13 cellular contexts compared by ENCODE assay signal in the genomic region with DNA sequence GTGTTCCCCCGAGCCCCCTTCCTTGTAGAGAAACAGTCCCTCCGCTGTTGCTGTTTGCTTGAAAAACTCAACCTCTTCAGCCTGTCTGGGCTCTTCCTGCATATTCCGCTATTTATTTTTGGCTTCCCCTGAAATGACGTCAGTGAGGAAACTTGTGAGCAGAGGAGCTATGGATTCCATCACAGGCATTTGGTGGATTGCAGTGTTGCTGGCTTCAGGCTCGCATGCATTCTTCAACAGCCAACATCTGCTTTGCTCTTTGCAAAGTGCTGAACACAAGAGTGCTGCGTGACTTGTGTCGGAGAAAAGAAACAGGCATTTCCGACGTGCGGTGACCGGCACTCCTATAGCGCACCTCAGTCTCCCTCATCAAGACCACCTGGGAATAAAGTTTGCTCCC.
DNase-seq lines count a peak whose midpoint lies in the region; ATAC-seq and TF ChIP-seq lines count a peak whose summit lies in the region.
"Had no signal": no experiment of that assay in that cellular context is flagged by ENCODE, and none has a peak within 500 bp of the region (broad histone marks: within the 10 kb centered on the region; RNA-seq: fewer than 3 reads in every experiment).

No MANE protein-coding gene starts in this region.

- peak; percentile 26 for DNase-seq in HFFc6
- DNase-seq in endodermal cell = peak; percentile 45
- no peak for DNase-seq in tibial artery
- no peak for DNase-seq in H4 (ENCODE audit: low spot score)
- no peak for DNase-seq in NCI-H1092 (lab: John Stamatoyannopoulos, UW)
- no peak for DNase-seq in NCI-H128 (lab: John Stamatoyannopoulos, UW; ENCODE audit: unreplicated experiment)
- DNase-seq in right lobe of liver = no peak
- DNase-seq: activated T-cell treated with anti-CD3 and anti-CD28 coated beads, Interleukin-2, amount 50 U/mL, for 1 hour; Caco-2; central memory CD4-positive, alpha-beta T cell; foreskin melanocyte; WERI-Rb-1 had no signal

- intact Hi-C loops in tibial artery (cut with DNase I; ENCODE audit: low total_unique reads) (no loop called here), right lobe of liver (cut with DNase I) (no loop called here)

- TF ChIP-seq CTCF in HFFc6 (IDR thresholded peaks at IDR 0.05) (no peak), endodermal cell (conservative IDR thresholded peaks at IDR 0.05) (no peak), tibial artery (IDR thresholded peaks at IDR 0.05) (no peak), right lobe of liver (IDR thresholded peaks at IDR 0.05) (no peak)

- H3K27me3 ChIP-seq in endodermal cell (ENCODE audit: control insufficient read depth, insufficient read depth, low read length, poor library complexity, severe bottlenecking) (peaks cover 11% of the 10 kb centered on the region), tibial artery (no peaks in the 10 kb centered on the region), right lobe of liver (no peaks in the 10 kb centered on the region)

- no peaks in the 10 kb centered on the region for H3K36me3 ChIP-seq in endodermal cell (ENCODE audit: control insufficient read depth, insufficient read depth, low read length)
- peaks cover 30% of the 10 kb centered on the region for H3K36me3 ChIP-seq in mesodermal cell (ENCODE audit: control insufficient read depth, insufficient read depth, low read length)
- peaks cover 10 to 20% (median 10%) of the 10 kb centered on the region in 3 donors for H3K36me3 ChIP-seq in tibial artery
- no peaks in the 10 kb centered on the region for H3K36me3 ChIP-seq in right lobe of liver
- H3K36me3 ChIP-seq: WERI-Rb-1 had no signal

- no peak for TF ChIP-seq POLR2A in right lobe of liver (IDR thresholded peaks at IDR 0.05)

- 92 to 93% methylated on average over 12 of the region's 12 CpGs for WGBS in endodermal cell (ENCODE audit: insufficient coverage in 1 of 2, insufficient read length in 1 of 2), 2 experiments
- WGBS in mesodermal cell (ENCODE audit: insufficient coverage in 2 of 2), 2 experiments = 91 to 92% methylated on average over 4 to 12 of the region's 12 CpGs
- WGBS in right lobe of liver (ENCODE audit: insufficient coverage, low coverage, low lambda C conversion rate, missing lambda C conversion rate) = 85% methylated on average over 12 of the region's 12 CpGs

- peaks cover 33% of the 10 kb centered on the region for H3K9me3 Mint-ChIP-seq in HFFc6
- no peaks in the 10 kb centered on the region for H3K9me3 Mint-ChIP-seq in endodermal cell

- peaks cover 9% of the 10 kb centered on the region for H3K4me1 ChIP-seq in endodermal cell (ENCODE audit: control insufficient read depth, insufficient read depth, low read length)
- peaks cover 26% of the 10 kb centered on the region for H3K4me1 ChIP-seq in mesodermal cell (ENCODE audit: control insufficient read depth, insufficient read depth, low read length, poor library complexity, severe bottlenecking)
- H3K4me1 ChIP-seq in tibial artery = peaks cover 0 to 28% (median 17%) of the 10 kb centered on the region in 4 donors
- peaks cover 0 to 14% (median 4%) of the 10 kb centered on the region in 4 donors for H3K4me1 ChIP-seq in right lobe of liver
- H3K4me1 ChIP-seq: Caco-2 had no signal

- H3K27ac Mint-ChIP-seq in HFFc6 (no peak overlapping the region), endodermal cell (no peak overlapping the region)

- no peak overlapping the region for H3K4me3 ChIP-seq in endodermal cell (ENCODE audit: low read length)
- H3K4me3 ChIP-seq in mesodermal cell (ENCODE audit: extremely low read depth, insufficient read depth, low read length, poor library complexity, severe bottlenecking) = no peak overlapping the region
- H3K4me3 ChIP-seq in tibial artery = peak overlapping the region in 1 of 2 donors; percentile 5
- H3K4me3 ChIP-seq in right lobe of liver = no peak overlapping the region

- H3K9me3 ChIP-seq in endodermal cell (ENCODE audit: control insufficient read depth, low read length) = no peaks in the 10 kb centered on the region
- H3K9me3 ChIP-seq in mesodermal cell (ENCODE audit: control insufficient read depth, low read length) = no peaks in the 10 kb centered on the region
- no peaks in the 10 kb centered on the region for H3K9me3 ChIP-seq in tibial artery
- no peaks in the 10 kb centered on the region for H3K9me3 ChIP-seq in right lobe of liver
- H3K9me3 ChIP-seq: Caco-2 had no signal

- H3K27ac ChIP-seq in endodermal cell (ENCODE audit: low read depth, low read length) (no peak overlapping the region), mesodermal cell (ENCODE audit: low read depth, low read length, severe bottlenecking) (peak overlapping the region; percentile 78), tibial artery (peak overlapping the region; percentile 44 to 47), right lobe of liver (no peak overlapping the region)
- H3K27ac ChIP-seq: WERI-Rb-1 had no signal

- H3K36me3 Mint-ChIP-seq in HFFc6 (ENCODE audit: low read depth) (no peaks in the 10 kb centered on the region; the same call in 1 of the 2 replicates), endodermal cell (ENCODE audit: low read depth) (no peaks in the 10 kb centered on the region)

- H3K27me3 Mint-ChIP-seq in HFFc6 (ENCODE audit: insufficient read depth) = no peaks in the 10 kb centered on the region
- H3K27me3 Mint-ChIP-seq in endodermal cell (ENCODE audit: insufficient read depth) = peaks cover 18% of the 10 kb centered on the region

- no peak for ATAC-seq in right lobe of liver

- no peak overlapping the region for H3K9ac ChIP-seq in endodermal cell (ENCODE audit: extremely low read depth, low read length, poor library complexity, severe bottlenecking)

- no peak overlapping the region; the same call in 1 of the 2 replicates for H3K4me3 Mint-ChIP-seq in HFFc6
- H3K4me3 Mint-ChIP-seq in endodermal cell = no peak overlapping the region

- H3K4me1 Mint-ChIP-seq in HFFc6 (ENCODE audit: low read depth) = peaks cover 5% of the 10 kb centered on the region; the same call in 1 of the 2 replicates
- peaks cover 35% of the 10 kb centered on the region for H3K4me1 Mint-ChIP-seq in endodermal cell

Comparison
In these comparisons a context has a peak if more than half of its experiments do, and no peak if none do; other contexts are left out.
1. DNase-seq: peak in HFFc6 (single experiment) and endodermal cell (single experiment); none in tibial artery (0 of 2), H4 (single experiment), NCI-H1092 (single experiment), NCI-H128 (single experiment) and right lobe of liver (0 of 3).
2. H3K27ac ChIP-seq: peak in mesodermal cell (single experiment) and tibial artery (2 of 2); none in endodermal cell (single experiment) and right lobe of liver (0 of 3).